Comparison of ENCODE assay signal across 10 cellular contexts in the genomic region with DNA sequence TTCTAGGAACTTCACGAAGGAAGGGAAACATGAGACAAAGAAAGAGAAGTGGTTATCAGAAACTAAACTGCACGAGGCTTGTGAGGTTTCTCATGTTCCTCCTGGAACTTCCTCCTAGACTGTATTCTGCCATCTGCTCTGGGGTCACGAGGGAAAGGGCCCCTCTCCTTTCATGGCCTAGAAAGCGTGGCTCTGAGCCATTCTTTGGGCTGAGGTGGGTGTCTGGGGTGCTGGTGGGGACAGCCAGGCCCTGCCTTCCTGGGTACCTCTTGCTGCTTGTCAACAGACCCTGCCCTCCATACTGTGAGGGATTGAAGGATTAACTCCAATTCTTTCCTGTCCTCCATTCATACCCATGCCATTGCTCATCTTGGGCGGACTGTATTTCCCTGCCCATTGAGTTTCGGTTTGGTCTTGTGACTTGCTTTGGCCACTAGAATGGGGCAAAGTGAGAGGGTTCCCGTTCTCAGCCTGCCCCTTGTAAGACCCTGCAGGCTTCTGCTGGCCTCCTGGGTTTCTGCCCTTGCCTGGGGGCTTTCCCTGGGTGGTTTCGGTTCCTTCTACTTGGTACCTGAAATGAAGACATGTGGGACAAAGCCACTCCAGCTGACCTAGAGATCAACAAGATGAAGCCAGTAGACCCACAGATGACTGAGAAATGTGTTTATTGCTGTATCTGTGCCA. TPM values are rescaled to one million over a fixed set of nuclear protein-coding genes. Genes with fewer than 3 reads are reported as not detected.
DNase-seq lines count a peak whose midpoint lies in the region; ATAC-seq and TF ChIP-seq lines count a peak whose summit lies in the region.
"Had no signal": no experiment of that assay in that cellular context is flagged by ENCODE, and none has a peak within 500 bp of the region (broad histone marks: within the 10 kb centered on the region; RNA-seq: fewer than 3 reads in every experiment).

No MANE protein-coding gene starts in this region.

- DNase-seq in immature natural killer cell (no peak), NCI-H69 (lab: John Stamatoyannopoulos, UW) (no peak), endothelial cell (ENCODE audit: low spot score) (no peak)
- no peak for DNase-seq in effector CD4-positive, alpha-beta T cell
- DNase-seq in activated T-cell treated with anti-CD3 and anti-CD28 coated beads, Interleukin-2, amount 50 U/mL, for 24 hours: no peak

- H3K9me3 Mint-ChIP-seq in immature natural killer cell (no peaks in the 10 kb centered on the region), endothelial cell (ENCODE audit: unreplicated experiment) (no peaks in the 10 kb centered on the region)
- no peaks in the 10 kb centered on the region for H3K9me3 Mint-ChIP-seq in activated T-cell treated with anti-CD3 and anti-CD28 coated beads, Interleukin-2, amount 50 U/mL, for 24 hours

- H3K27me3 Mint-ChIP-seq in immature natural killer cell (ENCODE audit: low read depth in 3 of 3) (peaks cover 0 to 1% (median 0%) of the 10 kb centered on the region in 3 donors), endothelial cell (ENCODE audit: unreplicated experiment) (peaks cover 7% of the 10 kb centered on the region)
- H3K27me3 Mint-ChIP-seq in activated T-cell treated with anti-CD3 and anti-CD28 coated beads, Interleukin-2, amount 50 U/mL, for 24 hours: no peaks in the 10 kb centered on the region

- H3K27ac Mint-ChIP-seq in immature natural killer cell (peak overlapping the region in 5 of 6 donors; percentile 36 to 84 (median 52)), endothelial cell (ENCODE audit: unreplicated experiment) (no peak overlapping the region)
- H3K27ac Mint-ChIP-seq in activated T-cell treated with anti-CD3 and anti-CD28 coated beads, Interleukin-2, amount 50 U/mL, for 24 hours: no peak overlapping the region

- peak; percentile 62 for TF ChIP-seq POLR2A in GM18505 (IDR thresholded peaks at IDR 0.05; ENCODE audit: borderline replicate concordance, extremely low read depth, insufficient read depth, insufficient read length)

- ATAC-seq in GM18505 (IDR thresholded peaks at IDR 0.05; ENCODE audit: unreplicated experiment) (peak; percentile 88), GM21528 (IDR thresholded peaks at IDR 0.05; ENCODE audit: low FRiP score, unreplicated experiment) (peak; percentile 93), HG03571 (IDR thresholded peaks at IDR 0.05; ENCODE audit: unreplicated experiment) (peak; percentile 93)
- ATAC-seq: gastrocnemius medialis, HCT116 had no signal

- no peak for TF ChIP-seq CTCF in endothelial cell (IDR thresholded peaks at IDR 0.05; ENCODE audit: unreplicated experiment)

- H3K36me3 Mint-ChIP-seq in immature natural killer cell (no peaks in the 10 kb centered on the region), endothelial cell (ENCODE audit: low read depth, unreplicated experiment) (no peaks in the 10 kb centered on the region)
- H3K36me3 Mint-ChIP-seq in activated T-cell treated with anti-CD3 and anti-CD28 coated beads, Interleukin-2, amount 50 U/mL, for 24 hours (ENCODE audit: low read depth): no peaks in the 10 kb centered on the region

- H3K4me1 Mint-ChIP-seq in immature natural killer cell (peaks cover 49 to 61% of the 10 kb centered on the region in 2 donors), endothelial cell (ENCODE audit: unreplicated experiment) (no peaks in the 10 kb centered on the region)
- peaks cover 37% of the 10 kb centered on the region for H3K4me1 Mint-ChIP-seq in activated T-cell treated with anti-CD3 and anti-CD28 coated beads, Interleukin-2, amount 50 U/mL, for 24 hours (ENCODE audit: low read depth)

- H3K4me3 Mint-ChIP-seq in immature natural killer cell (peak overlapping the region in 1 of 5 donors; percentile 28), endothelial cell (ENCODE audit: unreplicated experiment) (no peak overlapping the region)
- H3K4me3 Mint-ChIP-seq in activated T-cell treated with anti-CD3 and anti-CD28 coated beads, Interleukin-2, amount 50 U/mL, for 24 hours: no peak overlapping the region

RNA-seq across cellular contexts. Expression of gene GIMAP8, which starts 14.9 kb away (rescaled TPM):
- polyA plus RNA-seq in immature natural killer cell: 10 to 100 TPM in 1 of 3 donors, 1 to 10 TPM in 2; 2.6 to 25.1 (median 5.0) TPM
- total RNA-seq in endothelial cell (ENCODE audit: unreplicated experiment): 143 TPM

RNA-seq across cellular contexts. Expression of gene ZNF775, which starts 56.4 kb away (rescaled TPM):
- polyA plus RNA-seq in immature natural killer cell: 1 to 10 TPM; 3.3 to 5.5 (median 5.5) TPM
- 12.1 TPM for total RNA-seq in endothelial cell (ENCODE audit: unreplicated experiment)

Comparison
In these comparisons a context has a peak if more than half of its experiments do, and no peak if none do; other contexts are left out.
1. H3K27ac Mint-ChIP-seq: peak in immature natural killer cell (5 of 6); none in endothelial cell (single experiment) and activated T-cell treated with anti-CD3 and anti-CD28 coated beads, Interleukin-2, amount 50 U/mL, for 24 hours (single experiment).
2. Peak in every context shown above with its lines, with median percentiles within 50 percentile points of each other: ATAC-seq.